Comparison of ENCODE assay signal across 21 cellular contexts in genomic region chr12:116722245-116722644, GRCh38.
"Had no signal": no experiment of that assay in that cellular context is flagged by ENCODE, and none has a peak within 500 bp of the region (broad histone marks: within the 10 kb centered on the region; RNA-seq: fewer than 3 reads in every experiment).

No MANE protein-coding gene starts in this region.

- ATAC-seq: left colon; lower lobe of right lung; psoas muscle; right cardiac atrium; stimulated activated naive CD8-positive, alpha-beta T cell treated with anti-CD3 and anti-CD28 coated beads, Interleukin-15, amount 100 ng/mL, for 72 hours had no signal

- H3K4me3 ChIP-seq: dorsolateral prefrontal cortex, lower lobe of right lung, ovary, psoas muscle, SK-N-MC, suprapubic skin had no signal

- H3K36me3 ChIP-seq: ovary had no signal

- H3K27me3 ChIP-seq: brain microvascular endothelial cell, dorsolateral prefrontal cortex, ovary, suprapubic skin had no signal

- H3K27me3 Mint-ChIP-seq: activated CD4-positive, alpha-beta T cell treated with anti-CD3 and anti-CD28 coated beads, Interleukin-2, amount 10 ng/mL, durations not matched to agents 24 days and 14 days; stimulated activated naive CD8-positive, alpha-beta T cell treated with anti-CD3 and anti-CD28 coated beads, Interleukin-15, amount 100 ng/mL, for 72 hours had no signal

- DNase-seq: activated CD4-positive, alpha-beta T cell treated with anti-CD3 and anti-CD28 coated beads, Interleukin-2, amount 10 ng/mL, durations not matched to agents 24 days and 14 days; activated CD4-positive, CD25-positive, alpha-beta regulatory T cell; anterior cingulate cortex; brain microvascular endothelial cell; central memory CD4-positive, alpha-beta T cell; dorsolateral prefrontal cortex; erythroblast; foreskin melanocyte; glutamatergic neuron; hypothalamus; left colon; lower lobe of right lung; ovary; psoas muscle; right cardiac atrium; stimulated activated CD4-positive, alpha-beta T cell treated with anti-CD3 and anti-CD28 coated beads, Interleukin-2, amount 100 ng/mL, for 24 hours; stimulated activated naive CD8-positive, alpha-beta T cell treated with anti-CD3 and anti-CD28 coated beads, Interleukin-15, amount 100 ng/mL, for 72 hours; trophoblast cell had no signal

- H3K27ac ChIP-seq: brain microvascular endothelial cell, lower lobe of right lung, ovary, psoas muscle, SK-N-MC, suprapubic skin had no signal

- H3K27ac Mint-ChIP-seq: mesothelial cell of epicardium had no signal

- H3K4me3 Mint-ChIP-seq: activated CD4-positive, alpha-beta T cell treated with anti-CD3 and anti-CD28 coated beads, Interleukin-2, amount 10 ng/mL, durations not matched to agents 24 days and 14 days; mesothelial cell of epicardium; stimulated activated naive CD8-positive, alpha-beta T cell treated with anti-CD3 and anti-CD28 coated beads, Interleukin-15, amount 100 ng/mL, for 72 hours had no signal

- H3K9me3 Mint-ChIP-seq: activated CD4-positive, alpha-beta T cell treated with anti-CD3 and anti-CD28 coated beads, Interleukin-2, amount 10 ng/mL, durations not matched to agents 24 days and 14 days; mesothelial cell of epicardium; stimulated activated naive CD8-positive, alpha-beta T cell treated with anti-CD3 and anti-CD28 coated beads, Interleukin-15, amount 100 ng/mL, for 72 hours had no signal

- H3K9me3 ChIP-seq: lower lobe of right lung, ovary, psoas muscle, suprapubic skin had no signal
